In genomic region chr18:57544958-57545661, GRCh38 we compare ENCODE assay signal across 13 cellular contexts. TPM values are rescaled to one million over a fixed set of nuclear protein-coding genes. Genes with fewer than 3 reads are reported as not detected.
DNase-seq lines count a peak whose midpoint lies in the region; ATAC-seq lines count a peak whose summit lies in the region.
"Had no signal": no experiment of that assay in that cellular context is flagged by ENCODE, and none has a peak within 500 bp of the region (broad histone marks: within the 10 kb centered on the region; RNA-seq: fewer than 3 reads in every experiment).

No MANE protein-coding gene starts in this region.

- H3K36me3 Mint-ChIP-seq in dendritic cell treated with granulocyte-macrophage colony-stimulating factor and Interleukin-4, amounts not matched to agents 40 ng/mL and 50 ng/mL, for 4 days (ENCODE audit: low read depth) = peaks cover 11% of the 10 kb centered on the region
- peaks cover 14% of the 10 kb centered on the region for H3K36me3 Mint-ChIP-seq in T-cell

- H3K4me1 ChIP-seq in aorta (ENCODE audit: control insufficient read depth in 1 of 2, insufficient read depth in 2 of 2, low read length in 2 of 2) = no peaks in the 10 kb centered on the region
- H3K4me1 ChIP-seq: ascending aorta, pancreas had no signal

- H3K36me3 ChIP-seq in aorta (ENCODE audit: control insufficient read depth in 1 of 2, insufficient read depth in 2 of 2, low read length in 1 of 2) = no peaks in the 10 kb centered on the region

- peak; percentile 79 for ATAC-seq in GM18907 (IDR thresholded peaks at IDR 0.05; ENCODE audit: unreplicated experiment)
- ATAC-seq in HG02588 (IDR thresholded peaks at IDR 0.05; ENCODE audit: unreplicated experiment) = peak; percentile 73
- peak; percentile 82 for ATAC-seq in HG03442 (IDR thresholded peaks at IDR 0.05; ENCODE audit: unreplicated experiment)
- ATAC-seq in aorta (ENCODE audit: low FRiP score) = no peak
- ATAC-seq in sciatic nerve = no peak
- ATAC-seq in T-cell (replicated peaks in 1 of 4) = no peak
- ATAC-seq: esophagus mucosa had no signal

- peak overlapping the region; percentile 82 for H3K27ac Mint-ChIP-seq in dendritic cell treated with granulocyte-macrophage colony-stimulating factor and Interleukin-4, amounts not matched to agents 40 ng/mL and 50 ng/mL, for 4 days
- H3K27ac Mint-ChIP-seq in T-cell = no peak overlapping the region

- 47 to 52% methylated on average over 8 of the region's 8 CpGs for WGBS in aorta, 2 donors

- peaks cover 27% of the 10 kb centered on the region for H3K4me1 Mint-ChIP-seq in dendritic cell treated with granulocyte-macrophage colony-stimulating factor and Interleukin-4, amounts not matched to agents 40 ng/mL and 50 ng/mL, for 4 days (ENCODE audit: low read depth)
- peaks cover 5 to 16% (median 15%) of the 10 kb centered on the region in 3 donors for H3K4me1 Mint-ChIP-seq in T-cell

- H3K27me3 ChIP-seq in aorta (ENCODE audit: control insufficient read depth in 1 of 2, insufficient read depth in 2 of 2, low read length in 1 of 2) = no peaks in the 10 kb centered on the region
- H3K27me3 ChIP-seq: ascending aorta, pancreas had no signal

- H3K27me3 Mint-ChIP-seq in dendritic cell treated with granulocyte-macrophage colony-stimulating factor and Interleukin-4, amounts not matched to agents 40 ng/mL and 50 ng/mL, for 4 days = no peaks in the 10 kb centered on the region
- no peaks in the 10 kb centered on the region for H3K27me3 Mint-ChIP-seq in T-cell

- H3K4me3 Mint-ChIP-seq in dendritic cell treated with granulocyte-macrophage colony-stimulating factor and Interleukin-4, amounts not matched to agents 40 ng/mL and 50 ng/mL, for 4 days = peak overlapping the region; percentile 46
- no peak overlapping the region for H3K4me3 Mint-ChIP-seq in T-cell

- H3K27ac ChIP-seq in aorta (ENCODE audit: low read depth in 1 of 2, low read length in 2 of 2) = no peak overlapping the region
- H3K27ac ChIP-seq: ascending aorta, pancreas had no signal

- intact Hi-C loops in dendritic cell treated with granulocyte-macrophage colony-stimulating factor and Interleukin-4, amounts not matched to agents 40 ng/mL and 50 ng/mL, for 4 days (cut with micrococcal nuclease) = no loop called here
- intact Hi-C loops in aorta (cut with DNase I) = no loop called here
- intact Hi-C loops in sciatic nerve (cut with DNase I) = no loop called here

- H3K9me3 Mint-ChIP-seq in dendritic cell treated with granulocyte-macrophage colony-stimulating factor and Interleukin-4, amounts not matched to agents 40 ng/mL and 50 ng/mL, for 4 days = peaks cover 17% of the 10 kb centered on the region
- H3K9me3 Mint-ChIP-seq in T-cell = no peaks in the 10 kb centered on the region

- DNase-seq in aorta (no peak), sciatic nerve (ENCODE audit: low spot score) (no peak), T-cell (no peak)
- no peak for DNase-seq in stimulated activated CD4-positive, alpha-beta T cell treated with anti-CD3 and anti-CD28 coated beads, Interleukin-12 subunit alpha, Interleukin-12 subunit beta, amount 100 ng/mL, for 4 hours
- DNase-seq: DMS53, NCI-H1105 treated with DMSO at 0.1 percent for 48 hours, pancreas had no signal

- POLR2A ChIA-PET in T-cell (lab: Charles Lee) = no interaction called here

- H3K4me3 ChIP-seq in aorta (ENCODE audit: low read length in 2 of 2) = no peak overlapping the region
- H3K4me3 ChIP-seq: ascending aorta, pancreas had no signal

- no peaks in the 10 kb centered on the region for H3K9me3 ChIP-seq in aorta (ENCODE audit: control insufficient read depth, low read length)
- H3K9me3 ChIP-seq: ascending aorta, pancreas had no signal

- CTCF ChIA-PET in T-cell (lab: Charles Lee) = no interaction called here

RNA-seq across cellular contexts. Expression of gene FECH, which starts 41.4 kb away (rescaled TPM):
- total RNA-seq in aorta = 10 to 100 TPM; 13.5 to 21.9 TPM
- 10 to 100 TPM; 11.7 to 13.6 TPM for polyA plus RNA-seq in aorta
- total RNA-seq in sciatic nerve = 47.0 TPM
- 10 to 100 TPM in 4 of 5 donors, 1 to 10 TPM in 1; 9.6 to 16.2 (median 14.4) TPM for total RNA-seq in T-cell

Comparison
In these comparisons a context has a peak if more than half of its experiments do, and no peak if none do; other contexts are left out.
1. ATAC-seq: peak in GM18907 (single experiment), HG02588 (single experiment) and HG03442 (single experiment); none in aorta (single experiment), sciatic nerve (single experiment) and T-cell (0 of 4).